1 cellular context compared by ENCODE assay signal in genomic region chr3:55818485-55818884, GRCh38.
TF ChIP-seq lines count a peak whose summit lies in the region.

No MANE protein-coding gene starts in this region.

TF ChIP-seq in GM23338, 12 proteins besides CTCF, POLR2A, EP300 and RAD21 (continued from another document):
- TF ChIP-seq REST (IDR thresholded peaks at IDR 0.05; ENCODE audit: unreplicated experiment) (no peak), EZH2phosphoT487 (IDR thresholded peaks at IDR 0.05; ENCODE audit: unreplicated experiment) (no peak), POLR2AphosphoS5 (IDR thresholded peaks at IDR 0.05; ENCODE audit: low read depth) (no peak), CREB1 (CRISPR knock-in tag; IDR thresholded peaks at IDR 0.05; ENCODE audit: low read depth) (no peak), NANOG (IDR thresholded peaks at IDR 0.05; ENCODE audit: borderline replicate concordance) (no peak)
